In the genomic region with DNA sequence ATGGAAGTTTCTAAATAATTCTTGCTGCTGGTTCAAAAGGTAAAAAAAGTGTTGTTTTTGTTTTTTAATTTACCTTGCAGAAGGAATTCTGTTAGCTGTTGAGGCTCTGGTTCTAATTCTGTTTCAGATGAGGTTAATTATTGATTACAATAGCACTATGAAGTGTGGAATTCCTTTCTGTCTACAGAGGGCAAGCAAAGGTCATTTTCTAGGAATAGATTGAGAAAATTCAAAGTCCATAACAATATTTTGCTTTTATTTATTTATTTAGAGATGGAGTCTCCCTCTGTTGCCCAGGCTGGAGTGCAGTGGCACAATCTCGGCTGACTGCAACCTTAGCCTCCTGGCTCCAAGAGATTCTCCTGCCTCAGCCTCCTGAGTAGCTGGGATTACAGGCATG, we compare ENCODE assay signal across 24 cellular contexts.
DNase-seq lines count a peak whose midpoint lies in the region; ATAC-seq, FAIRE-seq and TF ChIP-seq lines count a peak whose summit lies in the region.
"Had no signal": no experiment of that assay in that cellular context is flagged by ENCODE, and none has a peak within 500 bp of the region (broad histone marks: within the 10 kb centered on the region; RNA-seq: fewer than 3 reads in every experiment).

No MANE protein-coding gene starts in this region.

- H3K27ac ChIP-seq in dorsolateral prefrontal cortex (peak overlapping the region in 34 of 59 donors; percentile 2 to 78 (median 46)), right lobe of liver (peak overlapping the region in 1 of 3 donors; percentile 48), small intestine (ENCODE audit: low read depth in 1 of 2, low read length in 1 of 2) (no peak overlapping the region)
- H3K27ac ChIP-seq: A549; BLaER1 treated with 17β-estradiol and CSF1 and Interleukin-3, amounts not matched to agents 10 nM and 100 nM had no signal

- TF ChIP-seq CTCF in D721Med (IDR thresholded peaks at IDR 0.05; ENCODE audit: insufficient read depth, missing control alignments) (no peak), dorsolateral prefrontal cortex (IDR thresholded peaks at IDR 0.05 in 54 of 56, conservative IDR thresholded peaks at IDR 0.05 in 2 of 56; ENCODE audit: low read depth in 1 of 56, partially characterized antibody in 56 of 56) (no peak), right lobe of liver (IDR thresholded peaks at IDR 0.05) (no peak)

- no peaks in the 10 kb centered on the region for H3K27me3 ChIP-seq in dorsolateral prefrontal cortex
- H3K27me3 ChIP-seq in right lobe of liver: no peaks in the 10 kb centered on the region
- H3K27me3 ChIP-seq in small intestine (ENCODE audit: control insufficient read depth in 2 of 2, insufficient read depth in 2 of 2, low read length in 2 of 2): no peaks in the 10 kb centered on the region
- H3K27me3 ChIP-seq: BE2C; BLaER1 treated with 17β-estradiol and CSF1 and Interleukin-3, amounts not matched to agents 10 nM and 100 nM had no signal

- H3K36me3 ChIP-seq in right lobe of liver (no peaks in the 10 kb centered on the region), small intestine (ENCODE audit: control insufficient read depth in 2 of 2, insufficient read depth in 2 of 2, low read length in 2 of 2) (no peaks in the 10 kb centered on the region)
- H3K36me3 ChIP-seq: BE2C; BLaER1 treated with 17β-estradiol and CSF1 and Interleukin-3, amounts not matched to agents 10 nM and 100 nM; HAP-1 had no signal

- intact Hi-C loops in dorsolateral prefrontal cortex (cut with DNase I) (no loop called here), right lobe of liver (cut with DNase I) (no loop called here)

- H3K4me1 ChIP-seq in right lobe of liver (peaks cover 0 to 20% (median 10%) of the 10 kb centered on the region in 4 donors), small intestine (ENCODE audit: control insufficient read depth in 2 of 2, insufficient read depth in 1 of 2, low read depth in 1 of 2, low read length in 1 of 2) (peaks cover 8 to 15% of the 10 kb centered on the region in 2 donors)
- H3K4me1 ChIP-seq: A549; BE2C; BLaER1 treated with 17β-estradiol and CSF1 and Interleukin-3, amounts not matched to agents 10 nM and 100 nM; HAP-1 had no signal

- FAIRE-seq in D721Med (lab: Jason Lieb, UNC) (peak; percentile 25), small intestine (lab: Jason Lieb, UNC) (no peak)
- FAIRE-seq: A549, GM12891, GM18507, H54 had no signal

- no peak for DNase-seq in D721Med (ENCODE audit: insufficient read length, low spot score)
- DNase-seq in dorsolateral prefrontal cortex: no peak
- no peak for DNase-seq in right lobe of liver
- DNase-seq in small intestine: peak; percentile 72
- no peak for DNase-seq in stimulated activated CD4-positive, alpha-beta T cell treated with anti-CD3 and anti-CD28 coated beads, Interleukin-2, amount 100 ng/mL, for 24 hours
- DNase-seq in central memory CD4-positive, alpha-beta T cell: no peak
- no peak for DNase-seq in NOMO-1 treated with DMSO at 0.1 percent for 48 hours (lab: John Stamatoyannopoulos, UW; ENCODE audit: unreplicated experiment)
- DNase-seq: 8988T; ACHN; AML-193; BE2C; CD4-positive, alpha-beta T cell; CD8-positive, alpha-beta memory T cell; DMS53; DMS79 treated with DMSO at 0.1 percent for 48 hours; GF-D8; GOT3; HFFc6 had no signal

- 25% methylated on average over 1 of the region's 1 CpG for WGBS in right lobe of liver (ENCODE audit: insufficient coverage, low coverage, low lambda C conversion rate, missing lambda C conversion rate)
- WGBS in small intestine, 3 donors: 31 to 50% (median 35%) methylated on average over 1 of the region's 1 CpG

- TF ChIP-seq POLR2A in right lobe of liver (IDR thresholded peaks at IDR 0.05): no peak

- H3K9me3 ChIP-seq in right lobe of liver: no peaks in the 10 kb centered on the region
- no peaks in the 10 kb centered on the region for H3K9me3 ChIP-seq in small intestine (ENCODE audit: control insufficient read depth, low read depth)
- H3K9me3 ChIP-seq: A549, BE2C, HAP-1 had no signal

- H3K4me3 ChIP-seq in dorsolateral prefrontal cortex: peak overlapping the region in 1 of 59 donors; percentile 1
- no peak overlapping the region for H3K4me3 ChIP-seq in right lobe of liver
- no peak overlapping the region for H3K4me3 ChIP-seq in small intestine (ENCODE audit: low read depth in 1 of 2, low read length in 2 of 2)
- H3K4me3 ChIP-seq: A549; BLaER1 treated with 17β-estradiol and CSF1 and Interleukin-3, amounts not matched to agents 10 nM and 100 nM; HAP-1 had no signal

- ATAC-seq in right lobe of liver: peak; percentile 46 to 80 (median 66)
- ATAC-seq: A549 had no signal

Comparison
In these comparisons a context has a peak if more than half of its experiments do, and no peak if none do; other contexts are left out.
1. H3K27ac ChIP-seq: peak in dorsolateral prefrontal cortex (34 of 59); none in small intestine (0 of 2).